Comparison of ENCODE assay signal across 25 cellular contexts in the genomic region with DNA sequence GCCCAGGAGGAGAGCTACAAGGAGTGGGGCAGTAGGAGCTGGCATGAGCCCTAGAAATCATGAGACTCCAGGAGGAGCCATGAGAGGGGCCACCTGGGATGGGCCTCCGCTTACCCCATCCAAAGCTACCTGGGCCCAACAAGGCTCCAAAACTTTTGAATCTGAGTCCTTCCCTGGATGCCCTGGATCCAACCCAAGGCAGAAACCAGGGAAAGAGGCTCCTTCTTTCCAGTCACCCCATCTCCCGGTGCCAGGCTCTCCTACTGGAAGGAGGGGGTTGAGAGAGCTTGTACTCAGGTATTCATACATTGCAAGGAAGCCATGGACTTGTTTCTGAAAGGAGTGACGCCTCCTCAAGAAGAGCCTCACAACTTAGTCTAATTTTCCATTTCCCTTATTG. TPM values are rescaled to one million over a fixed set of nuclear protein-coding genes. Genes with fewer than 3 reads are reported as not detected.
A peak's percentile ranks its signal among the peaks of the same experiment; 100 is the strongest.
DNase-seq lines count a peak whose midpoint lies in the region; ATAC-seq and TF ChIP-seq lines count a peak whose summit lies in the region.
"Had no signal": no experiment of that assay in that cellular context is flagged by ENCODE, and none has a peak within 500 bp of the region (broad histone marks: within the 10 kb centered on the region; RNA-seq: fewer than 3 reads in every experiment).

No MANE protein-coding gene starts in this region.

- H3K27me3 Mint-ChIP-seq in activated CD8-positive, alpha-beta memory T cell treated with anti-CD3 and anti-CD28 coated beads, Interleukin-2, amount 10 ng/mL, durations not matched to agents 7 days and 5 days, result no peaks in the 10 kb centered on the region
- no peaks in the 10 kb centered on the region for H3K27me3 Mint-ChIP-seq in activated naive CD8-positive, alpha-beta T cell
- peaks cover 3% of the 10 kb centered on the region for H3K27me3 Mint-ChIP-seq in osteocyte (ENCODE audit: unreplicated experiment)

- H3K27me3 ChIP-seq in osteoblast (ENCODE audit: insufficient read depth, low read length), result peaks cover 6% of the 10 kb centered on the region

- H3K4me1 ChIP-seq in osteoblast (ENCODE audit: insufficient read depth, low read length), result no peaks in the 10 kb centered on the region
- H3K4me1 ChIP-seq: adrenal gland had no signal

- no peaks in the 10 kb centered on the region for H4K20me1 ChIP-seq in osteoblast (ENCODE audit: insufficient read depth, low read length)

- H3K4me1 Mint-ChIP-seq in activated CD8-positive, alpha-beta memory T cell treated with anti-CD3 and anti-CD28 coated beads, Interleukin-2, amount 10 ng/mL, durations not matched to agents 7 days and 5 days, result peaks cover 86% of the 10 kb centered on the region
- peaks cover 95% of the 10 kb centered on the region for H3K4me1 Mint-ChIP-seq in activated naive CD8-positive, alpha-beta T cell (ENCODE audit: low read depth)
- H3K4me1 Mint-ChIP-seq in osteocyte (ENCODE audit: unreplicated experiment), result peaks cover 24% of the 10 kb centered on the region
- H3K4me1 Mint-ChIP-seq: nephron had no signal

- TF ChIP-seq CTCF in osteoblast (IDR thresholded peaks at IDR 0.05; ENCODE audit: extremely low read depth, low read depth, low read length), result no peak
- TF ChIP-seq CTCF in osteocyte (IDR thresholded peaks at IDR 0.05), result no peak

- DNase-seq in activated CD8-positive, alpha-beta memory T cell treated with anti-CD3 and anti-CD28 coated beads, Interleukin-2, amount 10 ng/mL, durations not matched to agents 7 days and 5 days, result no peak
- no peak for DNase-seq in activated CD8-positive, alpha-beta memory T cell treated with anti-CD3 and anti-CD28 coated beads, Interleukin-2, amount 50 U/mL, for 48 hours
- DNase-seq in osteoblast (ENCODE audit: insufficient read length, low spot score, missing footprints), result peak; percentile 22
- no peak for DNase-seq in osteocyte (ENCODE audit: extremely low spot score, unreplicated experiment)
- no peak for DNase-seq in SKM-1 (lab: John Stamatoyannopoulos, UW; ENCODE audit: unreplicated experiment)
- DNase-seq: adrenal gland, dermis blood vessel endothelial cell, DMS53, foreskin melanocyte, HCEC 1CT, IMR-90, MM.1S, NCI-H146, NCI-H2171 treated with DMSO at 0.1 percent for 48 hours, NCI-H774, SHP77 treated with DMSO at 0.1 percent for 48 hours, substantia nigra had no signal

- peak overlapping the region; percentile 85 for H3K27ac Mint-ChIP-seq in activated CD8-positive, alpha-beta memory T cell treated with anti-CD3 and anti-CD28 coated beads, Interleukin-2, amount 10 ng/mL, durations not matched to agents 7 days and 5 days
- peak overlapping the region; percentile 98 for H3K27ac Mint-ChIP-seq in activated naive CD8-positive, alpha-beta T cell
- H3K27ac Mint-ChIP-seq in osteocyte (ENCODE audit: unreplicated experiment), result no peak overlapping the region
- H3K27ac Mint-ChIP-seq: nephron, progenitor cell of endocrine pancreas had no signal

- no peak overlapping the region for H2AFZ ChIP-seq in osteoblast (ENCODE audit: low read length)

- H3K79me2 ChIP-seq in osteoblast (ENCODE audit: insufficient read depth, low read length), result no peaks in the 10 kb centered on the region

- H3K27ac ChIP-seq in osteoblast (ENCODE audit: low read depth, low read length), result no peak overlapping the region
- H3K27ac ChIP-seq: adrenal gland, epithelial cell of prostate had no signal

- H3K9me3 Mint-ChIP-seq in activated CD8-positive, alpha-beta memory T cell treated with anti-CD3 and anti-CD28 coated beads, Interleukin-2, amount 10 ng/mL, durations not matched to agents 7 days and 5 days (ENCODE audit: low read depth), result no peaks in the 10 kb centered on the region
- H3K9me3 Mint-ChIP-seq in activated naive CD8-positive, alpha-beta T cell (ENCODE audit: low read depth), result peaks cover 3% of the 10 kb centered on the region
- no peaks in the 10 kb centered on the region for H3K9me3 Mint-ChIP-seq in osteocyte (ENCODE audit: unreplicated experiment)
- H3K9me3 Mint-ChIP-seq: nephron had no signal

- H3K36me3 ChIP-seq in osteoblast (ENCODE audit: insufficient read depth, low read length), result no peaks in the 10 kb centered on the region
- H3K36me3 ChIP-seq: adrenal gland had no signal

- no peak overlapping the region for H3K4me2 ChIP-seq in osteoblast (ENCODE audit: insufficient read depth, low read length)

- CTCF ChIA-PET in activated CD8-positive, alpha-beta memory T cell treated with anti-CD3 and anti-CD28 coated beads, Interleukin-2, amount 10 ng/mL, durations not matched to agents 7 days and 5 days (lab: Charles Lee), result interaction anchor here (0.8 to 3.1 kb wide), 9 partner anchors 9 to 112 kb away, joined by 3 to 10 read pairs (median 4); no protein-coding TSS in a partner anchor

- no peaks in the 10 kb centered on the region for H3K9me3 ChIP-seq in osteoblast (ENCODE audit: low read depth, low read length)
- H3K9me3 ChIP-seq: adrenal gland had no signal

- ATAC-seq in activated CD8-positive, alpha-beta memory T cell treated with anti-CD3 and anti-CD28 coated beads, Interleukin-2, amount 10 ng/mL, durations not matched to agents 7 days and 5 days, result no peak
- ATAC-seq in HG02678 (IDR thresholded peaks at IDR 0.05; ENCODE audit: unreplicated experiment) (peak; percentile 6), HG02884 (IDR thresholded peaks at IDR 0.05; ENCODE audit: unreplicated experiment) (no peak)

- peak overlapping the region; percentile 38 for H3K4me3 Mint-ChIP-seq in activated CD8-positive, alpha-beta memory T cell treated with anti-CD3 and anti-CD28 coated beads, Interleukin-2, amount 10 ng/mL, durations not matched to agents 7 days and 5 days
- peak overlapping the region; percentile 84 for H3K4me3 Mint-ChIP-seq in activated naive CD8-positive, alpha-beta T cell
- H3K4me3 Mint-ChIP-seq in osteocyte (ENCODE audit: unreplicated experiment), result no peak overlapping the region
- H3K4me3 Mint-ChIP-seq: nephron had no signal

- peaks cover 16% of the 10 kb centered on the region for H3K36me3 Mint-ChIP-seq in activated CD8-positive, alpha-beta memory T cell treated with anti-CD3 and anti-CD28 coated beads, Interleukin-2, amount 10 ng/mL, durations not matched to agents 7 days and 5 days
- H3K36me3 Mint-ChIP-seq in activated naive CD8-positive, alpha-beta T cell, result peaks cover 33% of the 10 kb centered on the region
- no peaks in the 10 kb centered on the region for H3K36me3 Mint-ChIP-seq in osteocyte (ENCODE audit: unreplicated experiment)

- H3K4me3 ChIP-seq in osteoblast (ENCODE audit: insufficient read depth, low read length), result no peak overlapping the region
- H3K4me3 ChIP-seq: adrenal gland had no signal

RNA-seq across cellular contexts. Expression of a gene that starts 7.8 kb away (rescaled TPM):
- total RNA-seq in activated CD8-positive, alpha-beta memory T cell treated with anti-CD3 and anti-CD28 coated beads, Interleukin-2, amount 10 ng/mL, durations not matched to agents 7 days and 5 days, result 100 to 1,000 TPM in 1 of 2 experiments, 10 to 100 TPM in 1; 93.8 to 122 TPM
- total RNA-seq in osteoblast, result not detected in 2 replicates
- total RNA-seq in osteocyte, result not detected in 2 replicates
- total RNA-seq: dermis blood vessel endothelial cell, IMR-90, lung microvascular endothelial cell, OCI-LY7, progenitor cell of endocrine pancreas had no signal

RNA-seq across cellular contexts. Expression of a gene that starts 45.5 kb away (rescaled TPM):
- 1 to 10 TPM; 6.0 to 8.3 TPM for total RNA-seq in activated CD8-positive, alpha-beta memory T cell treated with anti-CD3 and anti-CD28 coated beads, Interleukin-2, amount 10 ng/mL, durations not matched to agents 7 days and 5 days
- total RNA-seq in osteoblast, result 0.72 and 1.2 TPM in 2 replicates
- total RNA-seq in osteocyte, result 1.1 TPM in 2 replicates
- total RNA-seq: OCI-LY7 had no signal

Comparison
In these comparisons a context has a peak if more than half of its experiments do, and no peak if none do; other contexts are left out.
1. RNA of a gene that starts 7.8 kb away (total RNA-seq): 93.8 to 122 TPM in activated CD8-positive, alpha-beta memory T cell treated with anti-CD3 and anti-CD28 coated beads, Interleukin-2, amount 10 ng/mL, durations not matched to agents 7 days and 5 days; not detected in osteocyte and not detected in osteoblast; every median in the first group is over 10 times any median in the second.